Comparison of ENCODE assay signal across 13 cellular contexts in genomic region chr7:144019457-144019856, GRCh38. TPM values are rescaled to one million over a fixed set of nuclear protein-coding genes. Genes with fewer than 3 reads are reported as not detected.
DNase-seq lines count a peak whose midpoint lies in the region; ATAC-seq, FAIRE-seq and TF ChIP-seq lines count a peak whose summit lies in the region.
"Had no signal": no experiment of that assay in that cellular context is flagged by ENCODE, and none has a peak within 500 bp of the region (broad histone marks: within the 10 kb centered on the region; RNA-seq: fewer than 3 reads in every experiment).

No MANE protein-coding gene starts in this region.

- H2AFZ ChIP-seq in H9 (ENCODE audit: low read length), result no peak overlapping the region

- H3K9me3 ChIP-seq in upper lobe of right lung (no peaks in the 10 kb centered on the region), prostate gland (no peaks in the 10 kb centered on the region), H9 (ENCODE audit: control insufficient read depth, low read depth, low read length) (no peaks in the 10 kb centered on the region)
- H3K9me3 ChIP-seq: esophagus muscularis mucosa had no signal

- H3K27me3 ChIP-seq in upper lobe of right lung (no peaks in the 10 kb centered on the region), prostate gland (replicated peaks; ENCODE audit: insufficient read depth) (no peaks in the 10 kb centered on the region), H9 (ENCODE audit: insufficient read depth, low read length) (no peaks in the 10 kb centered on the region)
- H3K27me3 ChIP-seq: esophagus muscularis mucosa had no signal

- no peak for TF ChIP-seq POLR2A in prostate gland (IDR thresholded peaks at IDR 0.05)

- TF ChIP-seq CTCF in upper lobe of right lung (IDR thresholded peaks at IDR 0.05), result no peak
- TF ChIP-seq CTCF in prostate gland (IDR thresholded peaks at IDR 0.05), result no peak
- TF ChIP-seq CTCF in D721Med (IDR thresholded peaks at IDR 0.05; ENCODE audit: insufficient read depth, missing control alignments), result no peak
- no peak for TF ChIP-seq CTCF in H9 (conservative IDR thresholded peaks at IDR 0.05)

- no peak overlapping the region for H3K4ac ChIP-seq in H9 (ENCODE audit: low read depth, low read length)

- no peak overlapping the region for H3K18ac ChIP-seq in H9 (ENCODE audit: insufficient read length, low read depth, low read length)

- H4K5ac ChIP-seq in H9 (ENCODE audit: insufficient read length, low read depth, low read length), result no peak overlapping the region

- no peak overlapping the region for H4K91ac ChIP-seq in H9 (ENCODE audit: insufficient read length, low read depth, low read length)

- no peak overlapping the region for H3K14ac ChIP-seq in H9 (ENCODE audit: insufficient read depth, low read length)

- no peaks in the 10 kb centered on the region for H3K23me2 ChIP-seq in H9 (ENCODE audit: insufficient read length, low read depth, low read length, poor library complexity, severe bottlenecking)

- no peaks in the 10 kb centered on the region for H3K9me3 Mint-ChIP-seq in activated naive CD8-positive, alpha-beta T cell treated with anti-CD3 and anti-CD28 coated beads, Interleukin-2, amount 50 U/mL, for 24 hours
- no peaks in the 10 kb centered on the region for H3K9me3 Mint-ChIP-seq in activated naive CD8-positive, alpha-beta T cell treated with anti-CD3 and anti-CD28 coated beads for 36 hours
- peaks cover 0 to 4% of the 10 kb centered on the region in 2 experiments; a peak in 4 of 5 replicates for H3K9me3 Mint-ChIP-seq in H9
- H3K9me3 Mint-ChIP-seq: activated T-helper 17 cell treated with anti-CD3 and anti-CD28 coated beads, Interleukin-2, amount 50 U/mL, for 72 hours; nephron had no signal

- intact Hi-C loops in upper lobe of right lung (cut with DNase I), result no loop called here
- intact Hi-C loops in prostate gland (cut with DNase I), result no loop called here

- no peak overlapping the region for H2AK5ac ChIP-seq in H9 (ENCODE audit: insufficient read length, low read length)

- H3K27ac ChIP-seq in upper lobe of right lung (no peak overlapping the region), prostate gland (no peak overlapping the region), H9 (ENCODE audit: insufficient read length, low read depth, low read length) (no peak overlapping the region)
- H3K27ac ChIP-seq: esophagus muscularis mucosa had no signal

- no peaks in the 10 kb centered on the region for H3K79me1 ChIP-seq in H9 (ENCODE audit: insufficient read depth, low read depth, low read length, poor library complexity, severe bottlenecking)

- no peak overlapping the region for H2BK5ac ChIP-seq in H9 (ENCODE audit: insufficient read length, low read length)

- H3K27me3 Mint-ChIP-seq in activated naive CD8-positive, alpha-beta T cell treated with anti-CD3 and anti-CD28 coated beads, Interleukin-2, amount 50 U/mL, for 24 hours, result no peaks in the 10 kb centered on the region
- peaks cover 12% of the 10 kb centered on the region for H3K27me3 Mint-ChIP-seq in activated naive CD8-positive, alpha-beta T cell treated with anti-CD3 and anti-CD28 coated beads for 36 hours
- H3K27me3 Mint-ChIP-seq in H9 (ENCODE audit: low read depth), result no peaks in the 10 kb centered on the region
- H3K27me3 Mint-ChIP-seq: activated T-helper 17 cell treated with anti-CD3 and anti-CD28 coated beads, Interleukin-2, amount 50 U/mL, for 72 hours had no signal

- no peaks in the 10 kb centered on the region for H3K79me2 ChIP-seq in H9 (ENCODE audit: insufficient read depth, low read length)

- no peak overlapping the region for H2BK15ac ChIP-seq in H9 (ENCODE audit: low read depth, low read length)

- no peak for DNase-seq in activated naive CD8-positive, alpha-beta T cell treated with anti-CD3 and anti-CD28 coated beads, Interleukin-2, amount 50 U/mL, for 24 hours
- no peak for DNase-seq in activated naive CD8-positive, alpha-beta T cell treated with anti-CD3 and anti-CD28 coated beads for 36 hours
- DNase-seq in astrocyte of the hippocampus (ENCODE audit: low read depth, low spot score), result peak; percentile 58
- DNase-seq in hepatic stellate cell (ENCODE audit: low spot score), result peak; percentile 64
- no peak for DNase-seq in upper lobe of right lung
- DNase-seq in prostate gland (ENCODE audit: low spot score), result no peak
- no peak for DNase-seq in D721Med (ENCODE audit: insufficient read length, low spot score)
- no peak for DNase-seq in H9
- DNase-seq: NCI-H345 had no signal

- H3K4me3 ChIP-seq in upper lobe of right lung (no peak overlapping the region), prostate gland (no peak overlapping the region)
- H3K4me3 ChIP-seq: esophagus muscularis mucosa had no signal

- H3K4me1 Mint-ChIP-seq in activated naive CD8-positive, alpha-beta T cell treated with anti-CD3 and anti-CD28 coated beads, Interleukin-2, amount 50 U/mL, for 24 hours, result peaks cover 8% of the 10 kb centered on the region
- H3K4me1 Mint-ChIP-seq in activated naive CD8-positive, alpha-beta T cell treated with anti-CD3 and anti-CD28 coated beads for 36 hours, result peaks cover 2% of the 10 kb centered on the region
- peaks cover 6 to 10% of the 10 kb centered on the region in 2 experiments; a peak in 3 of 4 replicates for H3K4me1 Mint-ChIP-seq in H9
- H3K4me1 Mint-ChIP-seq: activated T-helper 17 cell treated with anti-CD3 and anti-CD28 coated beads, Interleukin-2, amount 50 U/mL, for 72 hours had no signal

- 43% methylated on average over 2 of the region's 2 CpGs for WGBS in prostate gland
- WGBS in H9 (ENCODE audit: extremely low coverage, insufficient read length, low lambda C conversion rate), result no CpG with 5 or more reads among the region's 2 CpGs

- H3K9ac ChIP-seq in H9 (ENCODE audit: extremely low read depth, insufficient read length, low read length), result no peak overlapping the region

- no peak overlapping the region for H3K23ac ChIP-seq in H9 (ENCODE audit: insufficient read length, low read depth, low read length)

- H4K8ac ChIP-seq in H9 (replicated peaks; ENCODE audit: insufficient read length, low read depth, low read length), result no peak overlapping the region

- no peak overlapping the region for H2BK20ac ChIP-seq in H9 (ENCODE audit: low read depth, low read length, poor library complexity, severe bottlenecking)

- FAIRE-seq in D721Med (lab: Jason Lieb, UNC), result no peak
- FAIRE-seq: A204.1 had no signal

- no peak overlapping the region for H3K4me3 Mint-ChIP-seq in activated naive CD8-positive, alpha-beta T cell treated with anti-CD3 and anti-CD28 coated beads, Interleukin-2, amount 50 U/mL, for 24 hours
- no peak overlapping the region for H3K4me3 Mint-ChIP-seq in activated naive CD8-positive, alpha-beta T cell treated with anti-CD3 and anti-CD28 coated beads for 36 hours
- H3K4me3 Mint-ChIP-seq in H9, result no peak overlapping the region
- H3K4me3 Mint-ChIP-seq: activated T-helper 17 cell treated with anti-CD3 and anti-CD28 coated beads, Interleukin-2, amount 50 U/mL, for 72 hours; nephron had no signal

- peak; percentile 53 for ATAC-seq in activated naive CD8-positive, alpha-beta T cell treated with anti-CD3 and anti-CD28 coated beads, Interleukin-2, amount 50 U/mL, for 24 hours
- peak; percentile 25 for ATAC-seq in upper lobe of right lung
- ATAC-seq: activated T-helper 17 cell treated with anti-CD3 and anti-CD28 coated beads, Interleukin-2, amount 50 U/mL, for 72 hours had no signal

- no peak overlapping the region for H3K4me2 ChIP-seq in H9 (ENCODE audit: insufficient read depth, insufficient read length, low read length)

- no peak overlapping the region for H2BK120ac ChIP-seq in H9 (ENCODE audit: low read depth, low read length, poor library complexity, severe bottlenecking)

- no peak overlapping the region for H3K56ac ChIP-seq in H9 (ENCODE audit: insufficient read length, low read depth, low read length)

- H3T11ph ChIP-seq in H9 (ENCODE audit: low read length), result no peak overlapping the region

- H2BK12ac ChIP-seq in H9 (ENCODE audit: insufficient read length, low read depth, low read length), result no peak overlapping the region

- H3K27ac Mint-ChIP-seq in activated naive CD8-positive, alpha-beta T cell treated with anti-CD3 and anti-CD28 coated beads, Interleukin-2, amount 50 U/mL, for 24 hours, result no peak overlapping the region
- no peak overlapping the region for H3K27ac Mint-ChIP-seq in activated naive CD8-positive, alpha-beta T cell treated with anti-CD3 and anti-CD28 coated beads for 36 hours
- no peak overlapping the region for H3K27ac Mint-ChIP-seq in H9
- H3K27ac Mint-ChIP-seq: activated T-helper 17 cell treated with anti-CD3 and anti-CD28 coated beads, Interleukin-2, amount 50 U/mL, for 72 hours had no signal

- H3K36me3 ChIP-seq in upper lobe of right lung (no peaks in the 10 kb centered on the region), prostate gland (no peaks in the 10 kb centered on the region)
- H3K36me3 ChIP-seq: esophagus muscularis mucosa had no signal

- H3K4me1 ChIP-seq in upper lobe of right lung (no peaks in the 10 kb centered on the region), prostate gland (replicated peaks) (no peaks in the 10 kb centered on the region), H9 (ENCODE audit: insufficient read depth, low read length) (no peaks in the 10 kb centered on the region)
- H3K4me1 ChIP-seq: esophagus muscularis mucosa had no signal

- no peaks in the 10 kb centered on the region for H4K20me1 ChIP-seq in H9 (ENCODE audit: control insufficient read depth, insufficient read depth, insufficient read length)

- H3K36me3 Mint-ChIP-seq in activated naive CD8-positive, alpha-beta T cell treated with anti-CD3 and anti-CD28 coated beads, Interleukin-2, amount 50 U/mL, for 24 hours (ENCODE audit: low read depth), result no peaks in the 10 kb centered on the region
- no peaks in the 10 kb centered on the region for H3K36me3 Mint-ChIP-seq in activated naive CD8-positive, alpha-beta T cell treated with anti-CD3 and anti-CD28 coated beads for 36 hours
- no peaks in the 10 kb centered on the region; a peak in 1 of 7 replicates for H3K36me3 Mint-ChIP-seq in H9 (ENCODE audit: insufficient read depth in 1 of 3, low read depth in 3 of 3)

RNA-seq across cellular contexts. Expression of gene OR6B1, which starts 19.3 kb away (rescaled TPM):
- not detected for total RNA-seq in activated naive CD8-positive, alpha-beta T cell treated with anti-CD3 and anti-CD28 coated beads for 36 hours
- total RNA-seq in upper lobe of right lung (not detected), prostate gland (not detected), H9 (2021) (not detected in 2 replicates)
- total RNA-seq: activated T-helper 17 cell treated with anti-CD3 and anti-CD28 coated beads, Interleukin-2, amount 50 U/mL, for 72 hours; esophagus muscularis mucosa had no signal

RNA-seq across cellular contexts. Expression of gene OR2A5, which starts 29.3 kb away (rescaled TPM):
- not detected for total RNA-seq in activated naive CD8-positive, alpha-beta T cell treated with anti-CD3 and anti-CD28 coated beads for 36 hours
- total RNA-seq in upper lobe of right lung (not detected), prostate gland (not detected), H9 (2021) (not detected in 2 replicates)
- total RNA-seq: activated T-helper 17 cell treated with anti-CD3 and anti-CD28 coated beads, Interleukin-2, amount 50 U/mL, for 72 hours; esophagus muscularis mucosa had no signal

RNA-seq across cellular contexts. Expression of gene OR2A25, which starts 50.2 kb away (rescaled TPM):
- not detected for total RNA-seq in activated naive CD8-positive, alpha-beta T cell treated with anti-CD3 and anti-CD28 coated beads for 36 hours
- total RNA-seq in upper lobe of right lung (not detected), prostate gland (not detected), H9 (2021) (0.13 TPM in 1 of 2 replicates, not detected in the other)
- total RNA-seq: activated T-helper 17 cell treated with anti-CD3 and anti-CD28 coated beads, Interleukin-2, amount 50 U/mL, for 72 hours; esophagus muscularis mucosa had no signal

Comparison
In these comparisons a context has a peak if more than half of its experiments do, and no peak if none do; other contexts are left out.
1. DNase-seq: peak in astrocyte of the hippocampus (single experiment) and hepatic stellate cell (single experiment); none in activated naive CD8-positive, alpha-beta T cell treated with anti-CD3 and anti-CD28 coated beads, Interleukin-2, amount 50 U/mL, for 24 hours (single experiment), activated naive CD8-positive, alpha-beta T cell treated with anti-CD3 and anti-CD28 coated beads for 36 hours (single experiment), upper lobe of right lung (single experiment), prostate gland (single experiment), D721Med (single experiment) and H9 (single experiment).